1 cellular context compared by ENCODE assay signal in the genomic region with DNA sequence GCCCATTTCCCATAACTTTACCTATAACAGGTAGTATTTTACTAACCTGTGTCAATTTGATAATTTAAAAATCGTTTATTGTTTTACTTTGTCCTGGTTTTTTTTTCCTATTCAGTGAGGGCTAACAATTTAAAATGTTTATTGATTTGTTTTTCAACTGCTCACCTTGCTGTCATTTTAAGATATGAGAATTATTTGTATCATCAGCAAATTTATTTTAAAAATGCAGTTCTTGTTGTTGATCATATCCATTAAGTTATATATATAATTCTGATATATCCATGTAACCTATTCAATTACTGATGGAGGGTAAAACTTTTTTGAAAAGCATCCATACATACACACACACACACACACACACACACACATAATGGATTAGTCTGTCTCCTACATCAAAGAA.
TF ChIP-seq lines count a peak whose summit lies in the region.

No MANE protein-coding gene starts in this region.

TF ChIP-seq in GM23338, 12 proteins besides CTCF, POLR2A, EP300 and RAD21:
- TF ChIP-seq, protein P1, sequence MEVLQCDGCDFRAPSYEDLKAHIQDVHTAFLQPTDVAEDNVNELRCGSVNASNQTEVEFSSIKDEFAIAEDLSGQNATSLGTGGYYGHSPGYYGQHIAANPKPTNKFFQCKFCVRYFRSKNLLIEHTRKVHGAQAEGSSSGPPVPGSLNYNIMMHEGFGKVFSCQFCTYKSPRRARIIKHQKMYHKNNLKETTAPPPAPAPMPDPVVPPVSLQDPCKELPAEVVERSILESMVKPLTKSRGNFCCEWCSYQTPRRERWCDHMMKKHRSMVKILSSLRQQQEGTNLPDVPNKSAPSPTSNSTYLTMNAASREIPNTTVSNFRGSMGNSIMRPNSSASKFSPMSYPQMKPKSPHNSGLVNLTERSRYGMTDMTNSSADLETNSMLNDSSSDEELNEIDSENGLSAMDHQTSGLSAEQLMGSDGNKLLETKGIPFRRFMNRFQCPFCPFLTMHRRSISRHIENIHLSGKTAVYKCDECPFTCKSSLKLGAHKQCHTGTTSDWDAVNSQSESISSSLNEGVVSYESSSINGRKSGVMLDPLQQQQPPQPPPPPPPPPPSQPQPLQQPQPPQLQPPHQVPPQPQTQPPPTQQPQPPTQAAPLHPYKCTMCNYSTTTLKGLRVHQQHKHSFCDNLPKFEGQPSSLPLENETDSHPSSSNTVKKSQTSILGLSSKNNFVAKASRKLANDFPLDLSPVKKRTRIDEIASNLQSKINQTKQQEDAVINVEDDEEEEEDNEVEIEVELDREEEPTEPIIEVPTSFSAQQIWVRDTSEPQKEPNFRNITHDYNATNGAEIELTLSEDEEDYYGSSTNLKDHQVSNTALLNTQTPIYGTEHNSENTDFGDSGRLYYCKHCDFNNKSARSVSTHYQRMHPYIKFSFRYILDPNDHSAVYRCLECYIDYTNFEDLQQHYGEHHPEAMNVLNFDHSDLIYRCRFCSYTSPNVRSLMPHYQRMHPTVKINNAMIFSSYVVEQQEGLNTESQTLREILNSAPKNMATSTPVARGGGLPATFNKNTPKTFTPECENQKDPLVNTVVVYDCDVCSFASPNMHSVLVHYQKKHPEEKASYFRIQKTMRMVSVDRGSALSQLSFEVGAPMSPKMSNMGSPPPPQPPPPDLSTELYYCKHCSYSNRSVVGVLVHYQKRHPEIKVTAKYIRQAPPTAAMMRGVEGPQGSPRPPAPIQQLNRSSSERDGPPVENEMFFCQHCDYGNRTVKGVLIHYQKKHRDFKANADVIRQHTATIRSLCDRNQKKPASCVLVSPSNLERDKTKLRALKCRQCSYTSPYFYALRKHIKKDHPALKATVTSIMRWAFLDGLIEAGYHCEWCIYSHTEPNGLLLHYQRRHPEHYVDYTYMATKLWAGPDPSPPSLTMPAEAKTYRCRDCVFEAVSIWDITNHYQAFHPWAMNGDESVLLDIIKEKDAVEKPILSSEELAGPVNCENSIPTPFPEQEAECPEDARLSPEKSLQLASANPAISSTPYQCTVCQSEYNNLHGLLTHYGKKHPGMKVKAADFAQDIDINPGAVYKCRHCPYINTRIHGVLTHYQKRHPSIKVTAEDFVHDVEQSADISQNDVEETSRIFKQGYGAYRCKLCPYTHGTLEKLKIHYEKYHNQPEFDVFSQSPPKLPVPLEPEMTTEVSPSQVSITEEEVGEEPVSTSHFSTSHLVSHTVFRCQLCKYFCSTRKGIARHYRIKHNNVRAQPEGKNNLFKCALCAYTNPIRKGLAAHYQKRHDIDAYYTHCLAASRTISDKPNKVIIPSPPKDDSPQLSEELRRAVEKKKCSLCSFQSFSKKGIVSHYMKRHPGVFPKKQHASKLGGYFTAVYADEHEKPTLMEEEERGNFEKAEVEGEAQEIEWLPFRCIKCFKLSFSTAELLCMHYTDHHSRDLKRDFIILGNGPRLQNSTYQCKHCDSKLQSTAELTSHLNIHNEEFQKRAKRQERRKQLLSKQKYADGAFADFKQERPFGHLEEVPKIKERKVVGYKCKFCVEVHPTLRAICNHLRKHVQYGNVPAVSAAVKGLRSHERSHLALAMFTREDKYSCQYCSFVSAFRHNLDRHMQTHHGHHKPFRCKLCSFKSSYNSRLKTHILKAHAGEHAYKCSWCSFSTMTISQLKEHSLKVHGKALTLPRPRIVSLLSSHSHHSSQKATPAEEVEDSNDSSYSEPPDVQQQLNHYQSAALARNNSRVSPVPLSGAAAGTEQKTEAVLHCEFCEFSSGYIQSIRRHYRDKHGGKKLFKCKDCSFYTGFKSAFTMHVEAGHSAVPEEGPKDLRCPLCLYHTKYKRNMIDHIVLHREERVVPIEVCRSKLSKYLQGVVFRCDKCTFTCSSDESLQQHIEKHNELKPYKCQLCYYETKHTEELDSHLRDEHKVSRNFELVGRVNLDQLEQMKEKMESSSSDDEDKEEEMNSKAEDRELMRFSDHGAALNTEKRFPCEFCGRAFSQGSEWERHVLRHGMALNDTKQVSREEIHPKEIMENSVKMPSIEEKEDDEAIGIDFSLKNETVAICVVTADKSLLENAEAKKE (CRISPR knock-in tag; IDR thresholded peaks at IDR 0.05), result no peak
- TF ChIP-seq POLR2AphosphoS5 (IDR thresholded peaks at IDR 0.05; ENCODE audit: low read depth), result no peak
- no peak for TF ChIP-seq STAT1 (IDR thresholded peaks at IDR 0.05; ENCODE audit: unreplicated experiment)
- no peak for TF ChIP-seq ZNF114 (CRISPR knock-in tag; IDR thresholded peaks at IDR 0.05)
- no peak for TF ChIP-seq EZH2phosphoT487 (IDR thresholded peaks at IDR 0.05; ENCODE audit: unreplicated experiment)
- TF ChIP-seq ZNF331 (CRISPR knock-in tag; IDR thresholded peaks at IDR 0.05; ENCODE audit: low read depth), result no peak
- TF ChIP-seq, protein P2, sequence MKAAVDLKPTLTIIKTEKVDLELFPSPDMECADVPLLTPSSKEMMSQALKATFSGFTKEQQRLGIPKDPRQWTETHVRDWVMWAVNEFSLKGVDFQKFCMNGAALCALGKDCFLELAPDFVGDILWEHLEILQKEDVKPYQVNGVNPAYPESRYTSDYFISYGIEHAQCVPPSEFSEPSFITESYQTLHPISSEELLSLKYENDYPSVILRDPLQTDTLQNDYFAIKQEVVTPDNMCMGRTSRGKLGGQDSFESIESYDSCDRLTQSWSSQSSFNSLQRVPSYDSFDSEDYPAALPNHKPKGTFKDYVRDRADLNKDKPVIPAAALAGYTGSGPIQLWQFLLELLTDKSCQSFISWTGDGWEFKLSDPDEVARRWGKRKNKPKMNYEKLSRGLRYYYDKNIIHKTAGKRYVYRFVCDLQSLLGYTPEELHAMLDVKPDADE (IDR thresholded peaks at IDR 0.05), result no peak
- no peak for TF ChIP-seq NANOG (IDR thresholded peaks at IDR 0.05; ENCODE audit: borderline replicate concordance)
TF ChIP-seq in GM23338: peak in this region for 0.
